ENCODE assay signal across 12 cellular contexts in the genomic region with DNA sequence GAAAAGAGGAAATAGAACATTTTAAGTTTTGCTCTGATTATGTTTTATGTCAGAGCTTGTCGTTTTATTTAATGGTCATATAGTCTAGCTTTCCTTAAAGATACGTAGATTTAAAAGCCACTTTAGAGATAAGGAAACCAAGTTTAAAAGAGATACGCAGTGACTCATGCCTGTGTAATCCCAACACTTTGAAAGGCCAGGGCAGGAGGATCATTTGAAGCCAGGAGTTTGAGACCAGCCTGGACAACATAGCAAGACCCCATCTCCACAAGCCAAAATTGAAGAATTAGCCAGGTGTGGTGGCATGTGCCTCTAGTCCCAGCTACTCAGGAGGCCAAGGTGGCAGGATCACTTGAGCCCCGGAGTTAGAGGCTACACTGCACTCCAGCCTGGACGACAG. TPM values are rescaled to one million over a fixed set of nuclear protein-coding genes. Genes with fewer than 3 reads are reported as not detected.
DNase-seq lines count a peak whose midpoint lies in the region; ATAC-seq, FAIRE-seq and TF ChIP-seq lines count a peak whose summit lies in the region.
"Had no signal": no experiment of that assay in that cellular context is flagged by ENCODE, and none has a peak within 500 bp of the region (broad histone marks: within the 10 kb centered on the region; RNA-seq: fewer than 3 reads in every experiment).

No MANE protein-coding gene starts in this region.

- H3K4me3 ChIP-seq in HepG2 (replicated peaks in 1 of 3; ENCODE audit: insufficient read depth in 1 of 3, low read depth in 2 of 3, low read length in 3 of 3) (no peak overlapping the region), right lobe of liver (no peak overlapping the region), thoracic aorta (no peak overlapping the region)

- H3K4me1 ChIP-seq in HepG2 (ENCODE audit: insufficient read depth, low read length) (peaks cover 13% of the 10 kb centered on the region), right lobe of liver (no peaks in the 10 kb centered on the region), thoracic aorta (ENCODE audit: control insufficient read depth in 1 of 2, low read depth in 2 of 2) (peaks cover 16 to 28% of the 10 kb centered on the region in 2 donors)

- TF ChIP-seq POLR2A in HepG2 (IDR thresholded peaks at IDR 0.05; ENCODE audit: insufficient read depth in 1 of 2, low read depth in 2 of 2, low read length in 2 of 2) (no peak), right lobe of liver (IDR thresholded peaks at IDR 0.05) (no peak)

- TF ChIP-seq EP300 in HepG2 (IDR thresholded peaks at IDR 0.05; ENCODE audit: low read depth in 2 of 2, low read length in 2 of 2), result no peak
- TF ChIP-seq EP300 in HepG2 (CRISPR knock-in tag; IDR thresholded peaks at IDR 0.05; ENCODE audit: borderline replicate concordance), result no peak

- H3K27ac ChIP-seq in HepG2 (ENCODE audit: extremely low read length, insufficient read depth, low read length) (no peak overlapping the region), right lobe of liver (no peak overlapping the region), thoracic aorta (peak overlapping the region; percentile 71 to 78)

- peak overlapping the region; percentile 29 for H3K27ac Mint-ChIP-seq in activated naive CD8-positive, alpha-beta T cell treated with anti-CD3 and anti-CD28 coated beads for 36 hours

- in situ Hi-C loops in HepG2 (cut with HindIII; ENCODE audit: extremely low pct_ligation_motif_present, low pct_unique_long_range_greater_than_20kb), result no loop called here

- H3K4me1 Mint-ChIP-seq in activated naive CD8-positive, alpha-beta T cell treated with anti-CD3 and anti-CD28 coated beads for 36 hours, result peaks cover 26% of the 10 kb centered on the region

- ATAC-seq in HepG2, result no peak
- no peak for ATAC-seq in right lobe of liver
- peak; percentile 8 for ATAC-seq in left ventricle myocardium superior
- no peak for ATAC-seq in thoracic aorta (ENCODE audit: insufficient number of reproducible peaks, low FRiP score, low read depth)

- no peak overlapping the region for H2AFZ ChIP-seq in HepG2 (ENCODE audit: low read length)

- H3K4me3 Mint-ChIP-seq in activated naive CD8-positive, alpha-beta T cell treated with anti-CD3 and anti-CD28 coated beads for 36 hours, result no peak overlapping the region

- H3K79me2 ChIP-seq in HepG2 (ENCODE audit: insufficient read depth, low read length), result no peaks in the 10 kb centered on the region

- no peaks in the 10 kb centered on the region for H3K27me3 Mint-ChIP-seq in activated naive CD8-positive, alpha-beta T cell treated with anti-CD3 and anti-CD28 coated beads for 36 hours

- no peak overlapping the region for H3K9ac ChIP-seq in HepG2 (ENCODE audit: insufficient read depth, low read depth, low read length)

- peaks cover 21% of the 10 kb centered on the region for H3K36me3 Mint-ChIP-seq in activated naive CD8-positive, alpha-beta T cell treated with anti-CD3 and anti-CD28 coated beads for 36 hours

- H3K27me3 ChIP-seq in HepG2 (ENCODE audit: control insufficient read depth in 1 of 2, insufficient read depth in 2 of 2, low read length in 2 of 2) (no peaks in the 10 kb centered on the region), right lobe of liver (no peaks in the 10 kb centered on the region), thoracic aorta (replicated peaks; ENCODE audit: insufficient read depth) (no peaks in the 10 kb centered on the region)

- no peak for TF ChIP-seq CTCF in HepG2 (CRISPR knock-in tag; IDR thresholded peaks at IDR 0.05)
- no peak for TF ChIP-seq CTCF in right lobe of liver (IDR thresholded peaks at IDR 0.05)
- no peak for TF ChIP-seq CTCF in thoracic aorta (IDR thresholded peaks at IDR 0.05)
- TF ChIP-seq CTCF in GM20000 (IDR thresholded peaks at IDR 0.05; ENCODE audit: extremely low read depth, missing control alignments), result no peak

- FAIRE-seq in HepG2 (lab: Jason Lieb, UNC), result no peak

- WGBS in HepG2 (ENCODE audit: low lambda C conversion rate), result 94% methylated on average over 5 of the region's 5 CpGs
- WGBS in right lobe of liver (ENCODE audit: insufficient coverage, low coverage, low lambda C conversion rate, missing lambda C conversion rate), result 57% methylated on average over 5 of the region's 5 CpGs

- H3K4me2 ChIP-seq in HepG2 (ENCODE audit: low read depth, low read length), result no peak overlapping the region

- intact Hi-C loops in HepG2 (cut with micrococcal nuclease; ENCODE audit: unreplicated experiment), result no loop called here
- intact Hi-C loops in right lobe of liver (cut with DNase I), result no loop called here
- intact Hi-C loops in left ventricle myocardium superior (cut with micrococcal nuclease), result no loop called here

- POLR2A ChIA-PET in HepG2 (lab: Yijun Ruan, JAX), result interaction anchor here (0.9 to 1.5 kb wide), 2 partner anchors 18 to 32 kb away, joined by 3 to 4 read pairs; no protein-coding TSS in a partner anchor

- no TSS peak for BruUV-seq in HepG2 (replicated peaks; lab: Mats Ljungman, UMichigan)

- H3K36me3 ChIP-seq in HepG2 (replicated peaks in 1 of 2; ENCODE audit: control insufficient read depth in 1 of 2, insufficient read depth in 2 of 2, low read length in 2 of 2), result no peaks in the 10 kb centered on the region
- H3K36me3 ChIP-seq in right lobe of liver, result peaks cover 0 to 4% (median 0%) of the 10 kb centered on the region in 4 donors
- H3K36me3 ChIP-seq in thoracic aorta, result no peaks in the 10 kb centered on the region

- H3K9me3 Mint-ChIP-seq in activated naive CD8-positive, alpha-beta T cell treated with anti-CD3 and anti-CD28 coated beads for 36 hours, result no peaks in the 10 kb centered on the region

- CTCF ChIA-PET in HepG2 (lab: Yijun Ruan, JAX; ENCODE audit: low intra/inter-chr PET ratio, low total read pairs), result no interaction called here

- no peaks in the 10 kb centered on the region for H3K9me3 ChIP-seq in HepG2 (ENCODE audit: low read length)
- no peaks in the 10 kb centered on the region for H3K9me3 ChIP-seq in right lobe of liver
- H3K9me3 ChIP-seq in thoracic aorta, result no peaks in the 10 kb centered on the region

- DNase-seq in HepG2 (ENCODE audit: low spot score) (no peak), right lobe of liver (no peak), left ventricle myocardium superior (no peak), thoracic aorta (ENCODE audit: low spot score) (no peak), GM20000 (ENCODE audit: low spot score) (no peak), epidermal melanocyte (ENCODE audit: insufficient read length, low spot score) (no peak), NCI-H2227 (lab: John Stamatoyannopoulos, UW; ENCODE audit: unreplicated experiment) (no peak)
- DNase-seq in activated naive CD8-positive, alpha-beta T cell treated with anti-CD3 and anti-CD28 coated beads for 36 hours, result no peak
- DNase-seq: cortex of kidney; KBM-7; NCI-H446 treated with DMSO at 0.1 percent for 48 hours; stimulated activated CD4-positive, alpha-beta T cell treated with anti-CD3 and anti-CD28 coated beads, Interleukin-2, amount 100 ng/mL, for 24 hours had no signal

- H4K20me1 ChIP-seq in HepG2 (ENCODE audit: insufficient read depth, low read length), result no peaks in the 10 kb centered on the region

- TF ChIP-seq RAD21 in HepG2 (CRISPR knock-in tag; IDR thresholded peaks at IDR 0.05), result no peak

RNA-seq across cellular contexts. Expression of gene MAPK1IP1L, which starts 19.6 kb away (rescaled TPM):
- total RNA-seq in HepG2 (2016; rRNA removed; fragmentation: Illumina TruSeq; extraction: Trizol) (27.8 and 34.7 TPM in 2 replicates), right lobe of liver (10 to 100 TPM; 21.2 to 49.8 (median 34.6) TPM), left ventricle myocardium superior (58.1 TPM), thoracic aorta (100 to 1,000 TPM in 1 of 2 donors, 10 to 100 TPM in 1; 57.0 to 113 TPM)
- total RNA-seq in HepG2 (2016; cell fraction: cytosol; rRNA removed; fragmentation: Illumina TruSeq; extraction: Trizol; ENCODE audit: low read depth), result 2.8 and 4.2 TPM in 2 replicates
- total RNA-seq in HepG2 (2016; cell fraction: insoluble cytoplasmic fraction; rRNA removed; fragmentation: Illumina TruSeq; extraction: Trizol), result 29.3 and 32.0 TPM in 2 replicates
- total RNA-seq in HepG2 (2016; cell fraction: membrane; rRNA removed; fragmentation: Illumina TruSeq; extraction: Trizol), result 12.6 and 12.7 TPM in 2 replicates
- total RNA-seq in HepG2 (2016; cell fraction: nucleus; rRNA removed; fragmentation: Illumina TruSeq; extraction: Trizol), result 17.7 and 20.5 TPM in 2 replicates
- 68.4 and 75.0 TPM in 2 replicates for polyA plus RNA-seq in HepG2 (2011; rRNA removed)
- 61.6 and 93.2 TPM in 2 replicates for polyA plus RNA-seq in HepG2 (2011; cell fraction: cytosol; rRNA removed)
- polyA plus RNA-seq in HepG2 (2011; cell fraction: nucleus; rRNA removed), result 45.3 and 52.4 TPM in 2 replicates
- polyA plus RNA-seq in HepG2 (2012), result 33.3 and 36.8 TPM in 2 replicates
- 5.4 and 5.8 TPM in 2 replicates for polyA plus RNA-seq in HepG2 (2016; cell fraction: cytosol; fragmentation: Illumina TruSeq; extraction: Trizol; ENCODE audit: low read depth)
- polyA plus RNA-seq in HepG2 (2016; cell fraction: insoluble cytoplasmic fraction; fragmentation: Illumina TruSeq; extraction: Trizol; ENCODE audit: low read depth), result 79.6 and 99.5 TPM in 2 replicates
- 15.8 and 16.6 TPM in 2 replicates for polyA plus RNA-seq in HepG2 (2016; cell fraction: membrane; fragmentation: Illumina TruSeq; extraction: Trizol; ENCODE audit: low read depth)
- polyA plus RNA-seq in HepG2 (2016; cell fraction: nucleus; fragmentation: Illumina TruSeq; extraction: Trizol; ENCODE audit: insufficient read depth, low read depth), result 51.2 and 62.0 TPM in 2 replicates
- 301 and 575 TPM in 2 replicates for polyA minus RNA-seq in HepG2 (2011; rRNA and poly(A)+ RNA removed; ENCODE audit: low replicate concordance)
- 97.3 and 111 TPM in 2 replicates for polyA minus RNA-seq in HepG2 (2011; cell fraction: cytosol; rRNA and poly(A)+ RNA removed)
- polyA minus RNA-seq in HepG2 (2011; cell fraction: nucleus; rRNA and poly(A)+ RNA removed), result 22.1 and 23.1 TPM in 2 replicates
- total RNA-seq in activated naive CD8-positive, alpha-beta T cell treated with anti-CD3 and anti-CD28 coated beads for 36 hours, result 100 to 1,000 TPM; 118 to 122 TPM

RNA-seq across cellular contexts. Expression of gene SOCS4, which starts 44.0 kb away (rescaled TPM):
- total RNA-seq in HepG2 (2016; rRNA removed; fragmentation: Illumina TruSeq; extraction: Trizol) (10.0 and 17.3 TPM in 2 replicates), right lobe of liver (1 to 10 TPM; 5.5 to 8.5 (median 7.6) TPM), left ventricle myocardium superior (12.6 TPM), thoracic aorta (10 to 100 TPM; 18.3 to 31.0 TPM)
- total RNA-seq in HepG2 (2016; cell fraction: cytosol; rRNA removed; fragmentation: Illumina TruSeq; extraction: Trizol; ENCODE audit: low read depth), result 1.1 and 1.6 TPM in 2 replicates
- total RNA-seq in HepG2 (2016; cell fraction: insoluble cytoplasmic fraction; rRNA removed; fragmentation: Illumina TruSeq; extraction: Trizol), result 12.1 and 17.5 TPM in 2 replicates
- 7.9 and 8.1 TPM in 2 replicates for total RNA-seq in HepG2 (2016; cell fraction: membrane; rRNA removed; fragmentation: Illumina TruSeq; extraction: Trizol)
- total RNA-seq in HepG2 (2016; cell fraction: nucleus; rRNA removed; fragmentation: Illumina TruSeq; extraction: Trizol), result 13.5 and 16.2 TPM in 2 replicates
- polyA plus RNA-seq in HepG2 (2011; rRNA removed), result 3.7 and 4.0 TPM in 2 replicates
- 1.3 and 2.2 TPM in 2 replicates for polyA plus RNA-seq in HepG2 (2011; cell fraction: cytosol; rRNA removed)
- polyA plus RNA-seq in HepG2 (2011; cell fraction: nucleus; rRNA removed), result 2.2 and 4.2 TPM in 2 replicates
- polyA plus RNA-seq in HepG2 (2012), result 3.5 and 6.4 TPM in 2 replicates
- 1.8 and 2.8 TPM in 2 replicates for polyA plus RNA-seq in HepG2 (2016; cell fraction: cytosol; fragmentation: Illumina TruSeq; extraction: Trizol; ENCODE audit: low read depth)
- polyA plus RNA-seq in HepG2 (2016; cell fraction: insoluble cytoplasmic fraction; fragmentation: Illumina TruSeq; extraction: Trizol; ENCODE audit: low read depth), result 9.9 and 10.3 TPM in 2 replicates
- 2.9 and 3.5 TPM in 2 replicates for polyA plus RNA-seq in HepG2 (2016; cell fraction: membrane; fragmentation: Illumina TruSeq; extraction: Trizol; ENCODE audit: low read depth)
- polyA plus RNA-seq in HepG2 (2016; cell fraction: nucleus; fragmentation: Illumina TruSeq; extraction: Trizol; ENCODE audit: insufficient read depth, low read depth), result 14.7 and 21.8 TPM in 2 replicates
- polyA minus RNA-seq in HepG2 (2011; rRNA and poly(A)+ RNA removed; ENCODE audit: low replicate concordance), result 6.5 and 10.7 TPM in 2 replicates
- polyA minus RNA-seq in HepG2 (2011; cell fraction: cytosol; rRNA and poly(A)+ RNA removed), result 2.8 and 6.1 TPM in 2 replicates
- 8.1 and 9.3 TPM in 2 replicates for polyA minus RNA-seq in HepG2 (2011; cell fraction: nucleus; rRNA and poly(A)+ RNA removed)
- total RNA-seq in activated naive CD8-positive, alpha-beta T cell treated with anti-CD3 and anti-CD28 coated beads for 36 hours, result 10 to 100 TPM; 24.9 to 28.6 TPM

RNA-seq across cellular contexts. Expression of gene WDHD1, which starts 44.2 kb away (rescaled TPM):
- total RNA-seq in HepG2 (2016; rRNA removed; fragmentation: Illumina TruSeq; extraction: Trizol) (27.5 and 44.4 TPM in 2 replicates), right lobe of liver (1 to 10 TPM in 4 of 6 experiments, under 1 TPM in 2; 0.53 to 2.6 (median 1.3) TPM), left ventricle myocardium superior (1.6 TPM), thoracic aorta (1 to 10 TPM in 1 of 2 donors, under 1 TPM in 1; 0.14 to 1.8 TPM)
- 13.2 and 14.2 TPM in 2 replicates for total RNA-seq in HepG2 (2016; cell fraction: cytosol; rRNA removed; fragmentation: Illumina TruSeq; extraction: Trizol; ENCODE audit: low read depth)
- total RNA-seq in HepG2 (2016; cell fraction: insoluble cytoplasmic fraction; rRNA removed; fragmentation: Illumina TruSeq; extraction: Trizol), result 26.7 and 45.5 TPM in 2 replicates
- 11.1 and 13.8 TPM in 2 replicates for total RNA-seq in HepG2 (2016; cell fraction: membrane; rRNA removed; fragmentation: Illumina TruSeq; extraction: Trizol)
- 20.9 and 22.6 TPM in 2 replicates for total RNA-seq in HepG2 (2016; cell fraction: nucleus; rRNA removed; fragmentation: Illumina TruSeq; extraction: Trizol)
- polyA plus RNA-seq in HepG2 (2011; rRNA removed), result 3.5 and 5.5 TPM in 2 replicates
- polyA plus RNA-seq in HepG2 (2011; cell fraction: cytosol; rRNA removed), result 1.9 and 2.3 TPM in 2 replicates
- 1.5 and 2.1 TPM in 2 replicates for polyA plus RNA-seq in HepG2 (2011; cell fraction: nucleus; rRNA removed)
- 3.3 and 7.6 TPM in 2 replicates for polyA plus RNA-seq in HepG2 (2012)
- 0.62 and 1.4 TPM in 2 replicates for polyA plus RNA-seq in HepG2 (2016; cell fraction: cytosol; fragmentation: Illumina TruSeq; extraction: Trizol; ENCODE audit: low read depth)
- 21.3 and 25.4 TPM in 2 replicates for polyA plus RNA-seq in HepG2 (2016; cell fraction: insoluble cytoplasmic fraction; fragmentation: Illumina TruSeq; extraction: Trizol; ENCODE audit: low read depth)
- polyA plus RNA-seq in HepG2 (2016; cell fraction: membrane; fragmentation: Illumina TruSeq; extraction: Trizol; ENCODE audit: low read depth), result 1.4 and 2.0 TPM in 2 replicates
- polyA plus RNA-seq in HepG2 (2016; cell fraction: nucleus; fragmentation: Illumina TruSeq; extraction: Trizol; ENCODE audit: insufficient read depth, low read depth), result 19.0 and 20.0 TPM in 2 replicates
- 5.1 and 22.5 TPM in 2 replicates for polyA minus RNA-seq in HepG2 (2011; rRNA and poly(A)+ RNA removed; ENCODE audit: low replicate concordance)
- 5.7 and 7.9 TPM in 2 replicates for polyA minus RNA-seq in HepG2 (2011; cell fraction: cytosol; rRNA and poly(A)+ RNA removed)
- 9.8 and 11.6 TPM in 2 replicates for polyA minus RNA-seq in HepG2 (2011; cell fraction: nucleus; rRNA and poly(A)+ RNA removed)
- 10 to 100 TPM; 66.0 to 69.2 TPM for total RNA-seq in activated naive CD8-positive, alpha-beta T cell treated with anti-CD3 and anti-CD28 coated beads for 36 hours

RNA-seq across cellular contexts. Expression of gene LGALS3, which starts 58.0 kb away (rescaled TPM):
- 5.0 and 6.3 TPM in 2 replicates for total RNA-seq in HepG2 (2016; rRNA removed; fragmentation: Illumina TruSeq; extraction: Trizol)
- total RNA-seq in HepG2 (2016; cell fraction: cytosol; rRNA removed; fragmentation: Illumina TruSeq; extraction: Trizol; ENCODE audit: low read depth), result 2.6 and 3.6 TPM in 2 replicates
- 6.6 and 7.4 TPM in 2 replicates for total RNA-seq in HepG2 (2016; cell fraction: insoluble cytoplasmic fraction; rRNA removed; fragmentation: Illumina TruSeq; extraction: Trizol)
- total RNA-seq in HepG2 (2016; cell fraction: membrane; rRNA removed; fragmentation: Illumina TruSeq; extraction: Trizol), result 2.7 and 2.8 TPM in 2 replicates
- 2.9 TPM in 2 replicates for total RNA-seq in HepG2 (2016; cell fraction: nucleus; rRNA removed; fragmentation: Illumina TruSeq; extraction: Trizol)
- 92.2 and 97.4 TPM in 2 replicates for polyA plus RNA-seq in HepG2 (2011; rRNA removed)
- 78.8 and 85.7 TPM in 2 replicates for polyA plus RNA-seq in HepG2 (2011; cell fraction: cytosol; rRNA removed)
- polyA plus RNA-seq in HepG2 (2011; cell fraction: nucleus; rRNA removed), result 48.6 and 48.9 TPM in 2 replicates
- 16.0 and 39.9 TPM in 2 replicates for polyA plus RNA-seq in HepG2 (2012)
- polyA plus RNA-seq in HepG2 (2016; cell fraction: cytosol; fragmentation: Illumina TruSeq; extraction: Trizol; ENCODE audit: low read depth), result 5.0 and 5.9 TPM in 2 replicates
- polyA plus RNA-seq in HepG2 (2016; cell fraction: insoluble cytoplasmic fraction; fragmentation: Illumina TruSeq; extraction: Trizol; ENCODE audit: low read depth), result 10.5 and 10.8 TPM in 2 replicates
- polyA plus RNA-seq in HepG2 (2016; cell fraction: membrane; fragmentation: Illumina TruSeq; extraction: Trizol; ENCODE audit: low read depth), result 3.3 TPM in 2 replicates
- 6.0 and 6.6 TPM in 2 replicates for polyA plus RNA-seq in HepG2 (2016; cell fraction: nucleus; fragmentation: Illumina TruSeq; extraction: Trizol; ENCODE audit: insufficient read depth, low read depth)
- polyA minus RNA-seq in HepG2 (2011; rRNA and poly(A)+ RNA removed; ENCODE audit: low replicate concordance), result 42.0 and 143 TPM in 2 replicates
- 30.7 and 33.1 TPM in 2 replicates for polyA minus RNA-seq in HepG2 (2011; cell fraction: cytosol; rRNA and poly(A)+ RNA removed)
- polyA minus RNA-seq in HepG2 (2011; cell fraction: nucleus; rRNA and poly(A)+ RNA removed), result 12.0 and 17.0 TPM in 2 replicates
- total RNA-seq in right lobe of liver, result 10 to 100 TPM in 3 of 6 experiments, 1 to 10 TPM in 3; 3.1 to 21.6 (median 12.3) TPM
- 1 to 10 TPM; 2.8 to 3.1 TPM for total RNA-seq in activated naive CD8-positive, alpha-beta T cell treated with anti-CD3 and anti-CD28 coated beads for 36 hours
- total RNA-seq in left ventricle myocardium superior, result 249 TPM
- 100 to 1,000 TPM; 195 to 237 TPM for total RNA-seq in thoracic aorta

Comparison
In these comparisons a context has a peak if more than half of its experiments do, and no peak if none do; other contexts are left out.
1. H3K27ac ChIP-seq: peak in thoracic aorta (2 of 2); none in HepG2 (single experiment) and right lobe of liver (0 of 3).